In genomic region chr17:81512984-81513668, GRCh38 we compare ENCODE assay signal across 8 cellular contexts. TPM values are rescaled to one million over a fixed set of nuclear protein-coding genes. Genes with fewer than 3 reads are reported as not detected.
A peak's percentile ranks its signal among the peaks of the same experiment; 100 is the strongest.
DNase-seq lines count a peak whose midpoint lies in the region; ATAC-seq and TF ChIP-seq lines count a peak whose summit lies in the region.

No MANE protein-coding gene starts in this region.

- WGBS in right lobe of liver (ENCODE audit: insufficient coverage, low coverage, low lambda C conversion rate, missing lambda C conversion rate): no CpG with 5 or more reads among the region's 68 CpGs

- intact Hi-C loops in right lobe of liver (cut with DNase I): no loop called here

- no peaks in the 10 kb centered on the region for H3K27me3 ChIP-seq in right lobe of liver

- peak overlapping the region; percentile 59 for H3K4me3 ChIP-seq in WI38 (ENCODE audit: low read depth, low read length)
- H3K4me3 ChIP-seq in right lobe of liver: peak overlapping the region; percentile 82 to 96 (median 95)

- ATAC-seq in right lobe of liver (peak; percentile 19 to 40 (median 24)), GM21447 (IDR thresholded peaks at IDR 0.05; ENCODE audit: unreplicated experiment) (no peak)

- H3K9me3 ChIP-seq in right lobe of liver: no peaks in the 10 kb centered on the region

- TF ChIP-seq CTCF in WI38 (IDR thresholded peaks at IDR 0.05; ENCODE audit: low read depth, low read length) (no peak), right lobe of liver (IDR thresholded peaks at IDR 0.05) (no peak)

- peak overlapping the region; percentile 97 for H3K27ac ChIP-seq in cingulate gyrus (ENCODE audit: low read depth, low read length)
- peak overlapping the region; percentile 99 to 100 (median 99) for H3K27ac ChIP-seq in right lobe of liver

- H3K4me1 ChIP-seq in right lobe of liver: peaks cover 0 to 41% (median 4%) of the 10 kb centered on the region in 4 donors

- TF ChIP-seq POLR2A in right lobe of liver (IDR thresholded peaks at IDR 0.05): peak; percentile 73

- peaks cover 12 to 21% (median 20%) of the 10 kb centered on the region in 4 donors for H3K36me3 ChIP-seq in right lobe of liver

- peak in 2 of 3 donors; percentile 53 to 65 for DNase-seq in stimulated activated CD4-positive, alpha-beta T cell treated with anti-CD3 and anti-CD28 coated beads, Interleukin-12 subunit alpha, Interleukin-12 subunit beta, amount 100 ng/mL, for 48 hours (ENCODE audit: low read depth in 2 of 3, low spot score in 1 of 3)
- no peak for DNase-seq in stimulated activated CD4-positive, alpha-beta T cell treated with anti-CD3 and anti-CD28 coated beads, Interleukin-12 subunit alpha, Interleukin-12 subunit beta, amount 100 ng/mL, for 4 hours
- DNase-seq in NCI-H1092 (lab: John Stamatoyannopoulos, UW) (peak; percentile 48), right lobe of liver (peak; percentile 66 to 77 (median 68))
- peak; percentile 35 for DNase-seq in stimulated activated CD8-positive, alpha-beta memory T cell treated with anti-CD3 and anti-CD28 coated beads, Interleukin-15, amount 100 ng/mL, for 1 hour (ENCODE audit: low read depth)

RNA-seq across cellular contexts. Expression of gene ACTG1, which starts 0.5 kb away (rescaled TPM):
- total RNA-seq in right lobe of liver: 1,000 to 10,000 TPM in 3 of 6 experiments, 100 to 1,000 TPM in 3; 218 to 2,508 (median 1,326) TPM

RNA-seq across cellular contexts. Expression of gene FSCN2, which starts 15.1 kb away (rescaled TPM):
- total RNA-seq in right lobe of liver: under 1 TPM in 1 of 6 experiments, not detected in 5; 0.22 TPM

RNA-seq across cellular contexts. Expression of gene FAAP100, which starts 39.0 kb away (rescaled TPM):
- 10 to 100 TPM; 13.1 to 17.1 (median 15.2) TPM for total RNA-seq in right lobe of liver
